Comparison of ENCODE assay signal across 12 cellular contexts in genomic region chr7:112009081-112009480, GRCh38.
DNase-seq lines count a peak whose midpoint lies in the region; ATAC-seq lines count a peak whose summit lies in the region.
"Had no signal": no experiment of that assay in that cellular context is flagged by ENCODE, and none has a peak within 500 bp of the region (broad histone marks: within the 10 kb centered on the region; RNA-seq: fewer than 3 reads in every experiment).

No MANE protein-coding gene starts in this region.

- peak; percentile 75 for DNase-seq in RPMI7951 (ENCODE audit: low read depth)
- DNase-seq in glomerular visceral epithelial cell (ENCODE audit: extremely low spot score): peak; percentile 36
- no peak for DNase-seq in DMS79 treated with DMSO at 0.1 percent for 48 hours (lab: John Stamatoyannopoulos, UW)
- DNase-seq in activated CD4-positive, alpha-beta T cell treated with anti-CD3 and anti-CD28 coated beads, Interleukin-2, amount 50 U/mL, for 4 hours: no peak
- no peak for DNase-seq in GDM1 (lab: John Stamatoyannopoulos, UW)
- DNase-seq: activated CD4-positive, alpha-beta T cell treated with anti-CD3 and anti-CD28 coated beads, Interleukin-2, amount 50 U/mL, for 1 hour; caudate nucleus; DMS79; KG1 had no signal

- ATAC-seq in GM18498 (IDR thresholded peaks at IDR 0.05; ENCODE audit: unreplicated experiment) (peak; percentile 52), HG02798 (IDR thresholded peaks at IDR 0.05; ENCODE audit: poor library complexity, unreplicated experiment) (peak; percentile 62), GM21737 (IDR thresholded peaks at IDR 0.05; ENCODE audit: unreplicated experiment) (no peak)

Comparison
In these comparisons a context has a peak if more than half of its experiments do, and no peak if none do; other contexts are left out.
1. DNase-seq: peak in RPMI7951 (single experiment) and glomerular visceral epithelial cell (single experiment); none in DMS79 treated with DMSO at 0.1 percent for 48 hours (single experiment), activated CD4-positive, alpha-beta T cell treated with anti-CD3 and anti-CD28 coated beads, Interleukin-2, amount 50 U/mL, for 4 hours (0 of 2) and GDM1 (single experiment).